10 cellular contexts compared by ENCODE assay signal in the genomic region with DNA sequence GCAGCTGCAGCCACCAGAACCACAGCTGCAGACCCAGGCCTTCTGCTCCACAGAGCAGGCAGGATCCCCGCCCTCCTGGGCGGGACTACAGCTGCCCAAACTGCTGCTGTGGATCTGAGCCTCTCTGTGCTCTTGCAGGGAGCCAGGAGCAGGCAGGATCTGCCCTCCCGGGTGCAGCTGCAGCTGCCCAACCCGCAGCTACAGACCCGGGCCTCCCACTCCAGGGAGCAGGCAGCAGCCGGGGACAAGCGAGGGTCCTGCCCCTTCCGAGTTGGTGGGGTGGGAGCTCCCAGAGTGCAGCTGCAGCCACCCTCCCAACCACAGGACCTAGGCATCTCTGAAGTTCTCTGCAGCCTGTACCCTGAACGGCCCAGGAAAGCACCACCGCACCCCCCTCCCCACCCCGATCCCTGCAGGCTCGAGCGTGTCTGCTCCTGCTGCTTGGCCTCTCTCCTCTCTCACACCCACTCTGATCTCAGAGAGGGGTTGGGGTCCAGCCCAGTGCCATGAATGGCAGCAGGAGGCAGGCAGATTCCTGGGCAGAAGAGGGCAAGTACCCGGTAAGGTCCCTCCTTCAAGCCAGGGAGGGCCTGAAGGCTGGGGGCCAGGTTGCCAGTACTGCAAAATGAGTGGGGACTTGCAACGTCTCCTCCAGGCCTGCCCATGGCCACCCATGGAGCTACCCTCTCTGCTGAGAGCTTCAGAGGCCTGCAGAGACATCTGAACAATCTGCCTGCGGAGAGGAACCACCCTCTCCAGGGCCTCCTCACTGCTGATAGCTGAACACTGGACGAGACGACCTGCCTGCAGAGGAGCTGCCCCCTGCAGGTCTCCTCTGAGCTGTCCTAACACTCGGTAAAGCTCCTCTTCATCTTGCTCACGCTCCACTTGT. TPM values are rescaled to one million over a fixed set of nuclear protein-coding genes. Genes with fewer than 3 reads are reported as not detected.
DNase-seq lines count a peak whose midpoint lies in the region; ATAC-seq and TF ChIP-seq lines count a peak whose summit lies in the region.
"Had no signal": no experiment of that assay in that cellular context is flagged by ENCODE, and none has a peak within 500 bp of the region (broad histone marks: within the 10 kb centered on the region; RNA-seq: fewer than 3 reads in every experiment).

No MANE protein-coding gene starts in this region.

- TF ChIP-seq CTCF in Panc1 (IDR thresholded peaks at IDR 0.05) (no peak; the same call in 1 of the 2 replicates), glutamatergic neuron (IDR thresholded peaks at IDR 0.05; ENCODE audit: partially characterized antibody, unreplicated experiment) (no peak)

- no peaks in the 10 kb centered on the region for H3K36me3 ChIP-seq in Panc1 (ENCODE audit: control insufficient read depth, insufficient read depth, low read length)
- H3K36me3 ChIP-seq: right lobe of liver had no signal

- DNase-seq in SHP77 (lab: John Stamatoyannopoulos, UW) (peak; percentile 33 to 41), SHP77 treated with DMSO at 0.1 percent for 48 hours (lab: John Stamatoyannopoulos, UW) (no peak), Panc1 (ENCODE audit: low read depth, low spot score) (no peak), glutamatergic neuron (peak; percentile 58), substantia nigra (lab: John Stamatoyannopoulos, UW) (peak in 21 of 49 donors; percentile 5 to 50 (median 22))
- DNase-seq: activated T-cell treated with anti-CD3 and anti-CD28 coated beads, Interleukin-2, amount 50 U/mL, for 72 hours had no signal

- no peaks in the 10 kb centered on the region for H3K27me3 ChIP-seq in Panc1 (ENCODE audit: control insufficient read depth, insufficient read depth, low read length)
- H3K27me3 ChIP-seq: right lobe of liver had no signal

- no peaks in the 10 kb centered on the region for H3K27me3 Mint-ChIP-seq in glutamatergic neuron (ENCODE audit: unreplicated experiment)

- no peak overlapping the region for H3K4me3 ChIP-seq in Panc1 (ENCODE audit: low read depth in 2 of 2, low read length in 2 of 2)
- H3K4me3 ChIP-seq: right lobe of liver had no signal

- peaks cover 6% of the 10 kb centered on the region for H3K36me3 Mint-ChIP-seq in glutamatergic neuron (ENCODE audit: unreplicated experiment)

- intact Hi-C loops in Panc1 (cut with micrococcal nuclease; ENCODE audit: unreplicated experiment) = no loop called here

- H3K27ac ChIP-seq in Panc1 (ENCODE audit: low read length) (no peak overlapping the region), substantia nigra (ENCODE audit: low read depth, low read length, poor library complexity, severe bottlenecking) (peak overlapping the region; percentile 39)
- H3K27ac ChIP-seq: right lobe of liver had no signal

- CTCF ChIA-PET in Panc1 (lab: Charles Lee) = no interaction called here

- no peaks in the 10 kb centered on the region for H3K4me1 ChIP-seq in Panc1 (ENCODE audit: control insufficient read depth, insufficient read depth, low read length)
- H3K4me1 ChIP-seq: right lobe of liver had no signal

- H3K27ac Mint-ChIP-seq in glutamatergic neuron (ENCODE audit: unreplicated experiment) = peak overlapping the region; percentile 67
- H3K27ac Mint-ChIP-seq: activated T-cell treated with anti-CD3 and anti-CD28 coated beads, Interleukin-2, amount 50 U/mL, for 72 hours had no signal

- no peak overlapping the region for H3K4me3 Mint-ChIP-seq in glutamatergic neuron (ENCODE audit: unreplicated experiment)
- H3K4me3 Mint-ChIP-seq: activated T-cell treated with anti-CD3 and anti-CD28 coated beads, Interleukin-2, amount 50 U/mL, for 72 hours had no signal

- no TSS peak for BruUV-seq in Panc1 (replicated peaks; lab: Mats Ljungman, UMichigan)

- POLR2A ChIA-PET in Panc1 (lab: Charles Lee) = interaction anchor here (0.5 kb wide), 1 partner anchor 87 kb away, joined by 6 read pairs; no protein-coding TSS in a partner anchor

- ATAC-seq in Panc1 = peak; percentile 72
- ATAC-seq in HG02938 (IDR thresholded peaks at IDR 0.05; ENCODE audit: unreplicated experiment) = no peak
- no peak for ATAC-seq in HG03025 (IDR thresholded peaks at IDR 0.05; ENCODE audit: low FRiP score, unreplicated experiment)
- ATAC-seq in HG02840 (IDR thresholded peaks at IDR 0.05; ENCODE audit: low FRiP score, unreplicated experiment) = no peak
- ATAC-seq: activated T-cell treated with anti-CD3 and anti-CD28 coated beads, Interleukin-2, amount 50 U/mL, for 72 hours had no signal

- H3K9me3 ChIP-seq in Panc1 (ENCODE audit: control insufficient read depth, insufficient read depth, low read depth, low read length) = no peaks in the 10 kb centered on the region
- H3K9me3 ChIP-seq: right lobe of liver had no signal

- in situ Hi-C loops in Panc1 (cut with HindIII; ENCODE audit: low pct_unique_long_range_greater_than_20kb, low sequenced_read_pairs) = no loop called here

- H3K9me3 Mint-ChIP-seq in glutamatergic neuron (ENCODE audit: unreplicated experiment) = peaks cover 2% of the 10 kb centered on the region
- H3K9me3 Mint-ChIP-seq: activated T-cell treated with anti-CD3 and anti-CD28 coated beads, Interleukin-2, amount 50 U/mL, for 72 hours had no signal

- peaks cover 11% of the 10 kb centered on the region for H3K4me1 Mint-ChIP-seq in glutamatergic neuron (ENCODE audit: low read depth, unreplicated experiment)

RNA-seq across cellular contexts. Expression of a gene that starts 16.4 kb away (rescaled TPM):
- 171 TPM for total RNA-seq in Panc1 (2021; ENCODE audit: unreplicated experiment)
- polyA plus RNA-seq in Panc1 (2012; ENCODE audit: insufficient read length) = 325 TPM
- total RNA-seq in glutamatergic neuron (ENCODE audit: unreplicated experiment) = 6.5 TPM

RNA-seq across cellular contexts. Expression of a gene that starts 39.1 kb away (rescaled TPM):
- total RNA-seq in Panc1 (2021; ENCODE audit: unreplicated experiment) = 2.9 TPM
- polyA plus RNA-seq in Panc1 (2012; ENCODE audit: insufficient read length) = 1.1 TPM
- 3.7 TPM for total RNA-seq in glutamatergic neuron (ENCODE audit: unreplicated experiment)

RNA-seq across cellular contexts. Expression of a gene that starts 53.2 kb away (rescaled TPM):
- total RNA-seq in Panc1 (2021; ENCODE audit: unreplicated experiment) = 19.9 TPM
- polyA plus RNA-seq in Panc1 (2012; ENCODE audit: insufficient read length) = 10.3 TPM
- total RNA-seq in glutamatergic neuron (ENCODE audit: unreplicated experiment) = 41.9 TPM

RNA-seq across cellular contexts. Expression of a gene that starts 54.8 kb away (rescaled TPM):
- total RNA-seq in Panc1 (2021; ENCODE audit: unreplicated experiment) = 6.6 TPM
- polyA plus RNA-seq in Panc1 (2012; ENCODE audit: insufficient read length) = 6.2 TPM
- 11.9 TPM for total RNA-seq in glutamatergic neuron (ENCODE audit: unreplicated experiment)

RNA-seq across cellular contexts. Expression of a gene that starts 55.2 kb away (rescaled TPM):
- total RNA-seq in Panc1 (2021; ENCODE audit: unreplicated experiment) (0.39 TPM), glutamatergic neuron (ENCODE audit: unreplicated experiment) (not detected)
- 1.0 TPM for polyA plus RNA-seq in Panc1 (2012; ENCODE audit: insufficient read length)

Comparison
In these comparisons a context has a peak if more than half of its experiments do, and no peak if none do; other contexts are left out.
1. DNase-seq: peak in SHP77 (2 of 2) and glutamatergic neuron (single experiment); none in SHP77 treated with DMSO at 0.1 percent for 48 hours (single experiment) and Panc1 (single experiment).
2. RNA of a gene that starts 16.4 kb away (total RNA-seq): 171 TPM in Panc1 (single experiment); 6.5 TPM in glutamatergic neuron (single experiment); every median in the first group is over 10 times any median in the second.